In genomic region chr3:41331023-41331422, GRCh38 we compare ENCODE assay signal across 23 cellular contexts.
"Had no signal": no experiment of that assay in that cellular context is flagged by ENCODE, and none has a peak within 500 bp of the region (broad histone marks: within the 10 kb centered on the region; RNA-seq: fewer than 3 reads in every experiment).

No MANE protein-coding gene starts in this region.

- FAIRE-seq: colon, frontal cortex, islet of Langerhans had no signal

- DNase-seq: activated CD4-positive, alpha-beta T cell treated with anti-CD3 and anti-CD28 coated beads, Interleukin-2, amount 10 ng/mL, durations not matched to agents 7 days and 5 days; activated CD4-positive, CD25-positive, alpha-beta regulatory T cell treated with anti-CD3 and anti-CD28 coated beads, Interleukin-2, amount 50 U/mL, for 72 hours; activated CD8-positive, alpha-beta memory T cell treated with anti-CD3 and anti-CD28 coated beads, Interleukin-2, amount 10 ng/mL, durations not matched to agents 7 days and 5 days; activated CD8-positive, alpha-beta T cell treated with anti-CD3 and anti-CD28 coated beads for 36 hours; activated gamma-delta T cell treated with Interleukin-2 at 50 U/mL for 16 hours; anterior cingulate cortex; effector memory CD4-positive, alpha-beta T cell; head of caudate nucleus; left cardiac atrium; nephron progenitor cell; right cardiac atrium; stimulated activated CD4-positive, alpha-beta T cell treated with anti-CD3 and anti-CD28 coated beads, Interleukin-2, amount 100 ng/mL, for 24 hours; stomach; T-helper 17 cell; uterus had no signal

- H2AFZ ChIP-seq: parathyroid adenoma had no signal

- H3K27me3 ChIP-seq: stomach, suprapubic skin, tibial nerve, uterus had no signal

- ATAC-seq: activated CD8-positive, alpha-beta memory T cell treated with anti-CD3 and anti-CD28 coated beads, Interleukin-2, amount 10 ng/mL, durations not matched to agents 7 days and 5 days; activated CD8-positive, alpha-beta T cell treated with anti-CD3 and anti-CD28 coated beads for 36 hours; stimulated activated memory B cell treated with anti-CD40 and anti-IgM and Interleukin-4, amounts not matched to agents 10 μg/mL and 1 μg/mL and 100 μg/mL, for 72 hours; T-helper 17 cell had no signal

- H3K27ac ChIP-seq: parathyroid adenoma, stomach, suprapubic skin, tibial nerve, uterus had no signal

- H3K79me2 ChIP-seq: parathyroid adenoma had no signal

- H3K4me1 ChIP-seq: stomach, tibial nerve, uterus had no signal

- H3K9ac ChIP-seq: parathyroid adenoma had no signal

- H3K9me3 ChIP-seq: stomach, suprapubic skin, tibial nerve, uterus had no signal

- H3K36me3 ChIP-seq: stomach, suprapubic skin, tibial nerve, uterus had no signal

- H3K4me3 ChIP-seq: skin epidermis, stomach, suprapubic skin, tibial nerve, uterus had no signal
